Comparison of ENCODE assay signal across 18 cellular contexts in genomic region chr14:56271988-56272387, GRCh38.
DNase-seq lines count a peak whose midpoint lies in the region; ATAC-seq and TF ChIP-seq lines count a peak whose summit lies in the region.
"Had no signal": no experiment of that assay in that cellular context is flagged by ENCODE, and none has a peak within 500 bp of the region (broad histone marks: within the 10 kb centered on the region; RNA-seq: fewer than 3 reads in every experiment).

No MANE protein-coding gene starts in this region.

- H3K4me1 Mint-ChIP-seq in Caco-2 (ENCODE audit: low read depth, unreplicated experiment): no peaks in the 10 kb centered on the region
- H3K4me1 Mint-ChIP-seq: activated naive CD8-positive, alpha-beta T cell treated with anti-CD3 and anti-CD28 coated beads for 36 hours; CD8-positive, alpha-beta memory T cell had no signal

- peak; percentile 47 for DNase-seq in ELR (ENCODE audit: low read depth)
- peak; percentile 55 for DNase-seq in PC-3
- DNase-seq in epithelial cell of prostate (ENCODE audit: low read depth, low spot score): peak; percentile 10
- peak; percentile 14 for DNase-seq in renal cortical epithelial cell (ENCODE audit: low read depth)
- DNase-seq in GDM1 (lab: John Stamatoyannopoulos, UW): no peak
- DNase-seq in BE2C: no peak
- no peak for DNase-seq in activated CD4-positive, alpha-beta T cell treated with anti-CD3 and anti-CD28 coated beads, Interleukin-2, amount 50 U/mL, for 48 hours
- no peak for DNase-seq in Caco-2
- DNase-seq: activated CD8-positive, alpha-beta memory T cell treated with anti-CD3 and anti-CD28 coated beads, Interleukin-2, amount 50 U/mL, for 48 hours; activated naive CD8-positive, alpha-beta T cell treated with anti-CD3 and anti-CD28 coated beads for 36 hours; CD8-positive, alpha-beta memory T cell; heart right ventricle; KG1; NCI-H187; stomach had no signal

- CTCF ChIA-PET in PC-3 (lab: Charles Lee): no interaction called here
- CTCF ChIA-PET in Caco-2 (lab: Charles Lee): no interaction called here

- H3K9me3 Mint-ChIP-seq in Caco-2 (ENCODE audit: unreplicated experiment): no peaks in the 10 kb centered on the region
- H3K9me3 Mint-ChIP-seq: activated naive CD8-positive, alpha-beta T cell treated with anti-CD3 and anti-CD28 coated beads for 36 hours had no signal

- no peaks in the 10 kb centered on the region for H3F3A ChIP-seq in PC-3 (ENCODE audit: low read length, unreplicated experiment)

- no peak overlapping the region for H3K27ac Mint-ChIP-seq in Caco-2 (ENCODE audit: unreplicated experiment)
- H3K27ac Mint-ChIP-seq: activated naive CD8-positive, alpha-beta T cell treated with anti-CD3 and anti-CD28 coated beads for 36 hours; CD8-positive, alpha-beta memory T cell had no signal

- H3K4me3 Mint-ChIP-seq in Caco-2 (ENCODE audit: unreplicated experiment): no peak overlapping the region
- H3K4me3 Mint-ChIP-seq: activated naive CD8-positive, alpha-beta T cell treated with anti-CD3 and anti-CD28 coated beads for 36 hours; CD8-positive, alpha-beta memory T cell; neural crest cell; WTC11 had no signal

- ATAC-seq in PC-3: no peak; the same call in 1 of the 2 replicates
- ATAC-seq: left lobe of liver, WTC11 had no signal

- no peaks in the 10 kb centered on the region for H3K9me2 ChIP-seq in PC-3 (replicated peaks; ENCODE audit: low read length)

- H3K79me2 ChIP-seq in PC-3 (ENCODE audit: low read length): no peaks in the 10 kb centered on the region

- intact Hi-C loops in PC-3 (cut with micrococcal nuclease) (no loop called here), Caco-2 (cut with micrococcal nuclease; ENCODE audit: unreplicated experiment) (no loop called here)

- BruUV-seq in PC-3 (replicated peaks; lab: Mats Ljungman, UMichigan) (no TSS peak), Caco-2 (replicated peaks; lab: Mats Ljungman, UMichigan) (no TSS peak)

- H3K36me3 ChIP-seq in PC-3 (ENCODE audit: low read depth, low read length): no peaks in the 10 kb centered on the region
- no peaks in the 10 kb centered on the region for H3K36me3 ChIP-seq in BE2C
- no peaks in the 10 kb centered on the region for H3K36me3 ChIP-seq in Caco-2 (ENCODE audit: control insufficient read depth, insufficient read depth, low read length)
- H3K36me3 ChIP-seq: heart right ventricle, stomach had no signal

- no peak overlapping the region for H3K27ac ChIP-seq in PC-3 (ENCODE audit: low read length)
- peak overlapping the region; percentile 56 for H3K27ac ChIP-seq in epithelial cell of prostate
- H3K27ac ChIP-seq: stomach had no signal

- H3K4me3 ChIP-seq in PC-3 (ENCODE audit: low read length) (no peak overlapping the region), BE2C (ENCODE audit: low read depth, low read length) (no peak overlapping the region), Caco-2 (ENCODE audit: low read depth, low read length) (no peak overlapping the region)
- H3K4me3 ChIP-seq: heart right ventricle, stomach had no signal

- H2AFZ ChIP-seq in PC-3 (ENCODE audit: low read length): no peak overlapping the region

- H3K36me3 Mint-ChIP-seq in Caco-2 (ENCODE audit: insufficient read depth, unreplicated experiment): no peaks in the 10 kb centered on the region
- H3K36me3 Mint-ChIP-seq: activated naive CD8-positive, alpha-beta T cell treated with anti-CD3 and anti-CD28 coated beads for 36 hours had no signal

- peaks cover 35% of the 10 kb centered on the region; the same call in 1 of the 2 replicates for H3K27me3 ChIP-seq in PC-3 (ENCODE audit: low read length)
- no peaks in the 10 kb centered on the region for H3K27me3 ChIP-seq in BE2C
- no peaks in the 10 kb centered on the region for H3K27me3 ChIP-seq in Caco-2 (replicated peaks; ENCODE audit: control insufficient read depth, insufficient read depth, low read length)
- H3K27me3 ChIP-seq: heart right ventricle, stomach had no signal

- H3K4me1 ChIP-seq in PC-3 (ENCODE audit: insufficient read depth, low read length) (peaks cover 22% of the 10 kb centered on the region), BE2C (no peaks in the 10 kb centered on the region), Caco-2 (no peaks in the 10 kb centered on the region)

- H3K9ac ChIP-seq in PC-3 (ENCODE audit: low read length): no peak overlapping the region

- no peaks in the 10 kb centered on the region for H4K20me1 ChIP-seq in PC-3 (ENCODE audit: low read length)

- POLR2A ChIA-PET in PC-3 (lab: Charles Lee; ENCODE audit: unreplicated experiment): no interaction called here
- POLR2A ChIA-PET in Caco-2 (lab: Charles Lee): no interaction called here

- H3K9me3 ChIP-seq in PC-3 (ENCODE audit: low read length): no peaks in the 10 kb centered on the region
- no peaks in the 10 kb centered on the region for H3K9me3 ChIP-seq in BE2C
- H3K9me3 ChIP-seq in Caco-2: no peaks in the 10 kb centered on the region
- H3K9me3 ChIP-seq: heart right ventricle, stomach had no signal

- no peak overlapping the region for H3K4me2 ChIP-seq in PC-3 (ENCODE audit: low read length)

- no peak for TF ChIP-seq CTCF in PC-3 (conservative IDR thresholded peaks at IDR 0.05; ENCODE audit: low read depth, low read length)
- no peak for TF ChIP-seq CTCF in BE2C (IDR thresholded peaks at IDR 0.05; ENCODE audit: low read depth, low read length)
- TF ChIP-seq CTCF in Caco-2 (IDR thresholded peaks at IDR 0.05; ENCODE audit: insufficient read depth in 1 of 2, low read depth in 1 of 2, low read length in 1 of 2, severe bottlenecking in 1 of 2, unreplicated experiment in 1 of 2): no peak

- H3K27me3 Mint-ChIP-seq in Caco-2 (ENCODE audit: insufficient read depth, unreplicated experiment): no peaks in the 10 kb centered on the region
- H3K27me3 Mint-ChIP-seq: activated naive CD8-positive, alpha-beta T cell treated with anti-CD3 and anti-CD28 coated beads for 36 hours had no signal

Comparison
In these comparisons a context has a peak if more than half of its experiments do, and no peak if none do; other contexts are left out.
1. DNase-seq: peak in ELR (single experiment), PC-3 (single experiment), epithelial cell of prostate (single experiment) and renal cortical epithelial cell (single experiment); none in GDM1 (single experiment), BE2C (single experiment), activated CD4-positive, alpha-beta T cell treated with anti-CD3 and anti-CD28 coated beads, Interleukin-2, amount 50 U/mL, for 48 hours (0 of 2) and Caco-2 (0 of 2).